12 cellular contexts compared by ENCODE assay signal in the genomic region with DNA sequence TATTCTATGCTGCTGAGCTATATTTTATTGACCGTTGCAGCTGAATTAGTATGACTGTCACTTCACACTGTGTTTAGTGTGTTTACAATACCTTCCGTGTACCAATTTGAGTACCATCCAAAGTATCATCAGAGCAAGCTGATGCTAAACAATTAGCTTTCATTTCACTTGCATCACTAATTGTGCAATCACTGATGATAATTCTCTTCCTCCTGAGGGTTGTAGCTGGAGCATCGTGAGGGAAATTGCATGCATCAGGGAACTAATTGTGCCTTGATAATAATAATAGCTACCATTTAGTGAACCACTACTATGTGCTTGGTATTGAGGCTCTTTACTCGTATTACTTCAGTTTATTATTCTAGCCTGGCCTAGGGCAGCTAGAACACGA.
"Had no signal": no experiment of that assay in that cellular context is flagged by ENCODE, and none has a peak within 500 bp of the region (broad histone marks: within the 10 kb centered on the region; RNA-seq: fewer than 3 reads in every experiment).

No MANE protein-coding gene starts in this region.

- H3K36me3 ChIP-seq: thoracic aorta had no signal

- H3K27me3 Mint-ChIP-seq: activated CD4-positive, alpha-beta T cell treated with anti-CD3 and anti-CD28 coated beads, Interleukin-2, amount 10 ng/mL, durations not matched to agents 7 days and 5 days; activated T-helper 17 cell treated with anti-CD3 and anti-CD28 coated beads, Interleukin-2, amount 50 U/mL, for 72 hours; stimulated activated naive CD8-positive, alpha-beta T cell treated with anti-CD3 and anti-CD28 coated beads, Interleukin-15, amount 100 ng/mL, for 72 hours had no signal

- H3K4me1 Mint-ChIP-seq: activated CD4-positive, alpha-beta T cell treated with anti-CD3 and anti-CD28 coated beads, Interleukin-2, amount 10 ng/mL, durations not matched to agents 7 days and 5 days; activated T-helper 17 cell treated with anti-CD3 and anti-CD28 coated beads, Interleukin-2, amount 50 U/mL, for 72 hours; stimulated activated naive CD8-positive, alpha-beta T cell treated with anti-CD3 and anti-CD28 coated beads, Interleukin-15, amount 100 ng/mL, for 72 hours had no signal

- H3K27ac ChIP-seq: gastroesophageal sphincter, thoracic aorta had no signal

- ATAC-seq: activated T-helper 17 cell treated with anti-CD3 and anti-CD28 coated beads, Interleukin-2, amount 50 U/mL, for 72 hours; gastroesophageal sphincter; stimulated activated naive CD8-positive, alpha-beta T cell treated with anti-CD3 and anti-CD28 coated beads, Interleukin-15, amount 100 ng/mL, for 72 hours had no signal

- H3K4me3 Mint-ChIP-seq: activated CD4-positive, alpha-beta T cell treated with anti-CD3 and anti-CD28 coated beads, Interleukin-2, amount 10 ng/mL, durations not matched to agents 7 days and 5 days; activated naive CD4-positive, alpha-beta T cell treated with anti-CD3 and anti-CD28 coated beads for 36 hours; activated T-helper 17 cell treated with anti-CD3 and anti-CD28 coated beads, Interleukin-2, amount 50 U/mL, for 72 hours; neural crest cell; stimulated activated naive CD8-positive, alpha-beta T cell treated with anti-CD3 and anti-CD28 coated beads, Interleukin-15, amount 100 ng/mL, for 72 hours had no signal

- H3K9me3 ChIP-seq: thoracic aorta had no signal

- H3K4me3 ChIP-seq: gastroesophageal sphincter, thoracic aorta had no signal

- H3K27ac Mint-ChIP-seq: activated CD4-positive, alpha-beta T cell treated with anti-CD3 and anti-CD28 coated beads, Interleukin-2, amount 10 ng/mL, durations not matched to agents 7 days and 5 days; activated naive CD4-positive, alpha-beta T cell treated with anti-CD3 and anti-CD28 coated beads for 36 hours; activated T-helper 17 cell treated with anti-CD3 and anti-CD28 coated beads, Interleukin-2, amount 50 U/mL, for 72 hours; stimulated activated naive CD8-positive, alpha-beta T cell treated with anti-CD3 and anti-CD28 coated beads, Interleukin-15, amount 100 ng/mL, for 72 hours had no signal

- H3K27me3 ChIP-seq: gastroesophageal sphincter had no signal

- DNase-seq: activated CD4-positive, alpha-beta T cell treated with anti-CD3 and anti-CD28 coated beads, Interleukin-2, amount 10 ng/mL, durations not matched to agents 7 days and 5 days; activated CD4-positive, CD25-positive, alpha-beta regulatory T cell; activated CD8-positive, alpha-beta memory T cell treated with anti-CD3 and anti-CD28 coated beads for 24 hours; activated naive CD4-positive, alpha-beta T cell treated with anti-CD3 and anti-CD28 coated beads for 36 hours; activated T-cell treated with anti-CD3 and anti-CD28 coated beads for 4 hours; stimulated activated CD4-positive, alpha-beta T cell treated with anti-CD3 and anti-CD28 coated beads, Interleukin-15, amount 100 ng/mL, for 24 hours; stimulated activated CD4-positive, alpha-beta T cell treated with anti-CD3 and anti-CD28 coated beads, Interleukin-4, amount 100 ng/mL, for 24 hours; stimulated activated naive CD8-positive, alpha-beta T cell treated with anti-CD3 and anti-CD28 coated beads, Interleukin-15, amount 100 ng/mL, for 72 hours had no signal

- H3K4me1 ChIP-seq: gastroesophageal sphincter had no signal
